In the genomic region with DNA sequence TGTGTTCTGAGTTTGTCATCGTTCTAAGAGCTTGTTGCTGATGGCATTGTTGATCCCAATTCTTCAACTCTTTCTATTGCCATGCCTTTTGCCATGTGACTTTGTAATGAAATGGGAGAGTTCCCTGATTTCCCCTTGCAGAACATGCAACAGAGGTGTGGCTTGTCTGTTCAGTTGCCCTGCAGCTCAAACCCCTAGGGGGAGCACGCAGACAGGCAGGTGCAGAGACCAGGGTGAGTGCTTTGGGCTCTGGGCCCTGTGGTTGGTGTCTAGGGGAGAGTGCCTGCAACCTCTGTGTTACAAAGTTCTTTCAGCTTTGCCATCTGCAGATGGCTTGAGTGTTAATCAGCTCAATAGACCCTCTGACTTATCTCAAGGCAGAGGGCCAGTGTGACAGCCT, we compare ENCODE assay signal across 9 cellular contexts.
A peak's percentile ranks its signal among the peaks of the same experiment; 100 is the strongest.
DNase-seq lines count a peak whose midpoint lies in the region; ATAC-seq, FAIRE-seq and TF ChIP-seq lines count a peak whose summit lies in the region.
"Had no signal": no experiment of that assay in that cellular context is flagged by ENCODE, and none has a peak within 500 bp of the region (broad histone marks: within the 10 kb centered on the region; RNA-seq: fewer than 3 reads in every experiment).

No MANE protein-coding gene starts in this region.

- H2AFZ ChIP-seq in hepatocyte = no peak overlapping the region

- H4K20me1 ChIP-seq in DOHH2 (ENCODE audit: control insufficient read depth, insufficient read depth, low read depth, low read length) = no peaks in the 10 kb centered on the region
- no peaks in the 10 kb centered on the region for H4K20me1 ChIP-seq in hepatocyte (ENCODE audit: insufficient read depth, poor library complexity, severe bottlenecking)

- H3K9me2 ChIP-seq in DOHH2 (replicated peaks; ENCODE audit: control insufficient read depth, low read length) (no peaks in the 10 kb centered on the region), hepatocyte (replicated peaks; ENCODE audit: insufficient read depth) (no peaks in the 10 kb centered on the region)

- H3K27me3 ChIP-seq in DOHH2 (ENCODE audit: control insufficient read depth, low read length) = no peaks in the 10 kb centered on the region
- no peaks in the 10 kb centered on the region for H3K27me3 ChIP-seq in hepatocyte

- H3K27ac ChIP-seq in DOHH2 (ENCODE audit: low read depth, low read length) (no peak overlapping the region), hepatocyte (no peak overlapping the region)

- no peak for FAIRE-seq in RCC 7860 (lab: Jason Lieb, UNC)

- H3K4me2 ChIP-seq in DOHH2 (ENCODE audit: low read length) (no peak overlapping the region), hepatocyte (no peak overlapping the region)

- H3K9me3 ChIP-seq in DOHH2 (ENCODE audit: control insufficient read depth, insufficient read depth, low read length) (no peaks in the 10 kb centered on the region), hepatocyte (ENCODE audit: low read depth) (no peaks in the 10 kb centered on the region)

- H3K79me2 ChIP-seq in DOHH2 (ENCODE audit: control insufficient read depth, low read length) = no peaks in the 10 kb centered on the region
- no peaks in the 10 kb centered on the region for H3K79me2 ChIP-seq in hepatocyte

- H3K36me3 ChIP-seq in DOHH2 (ENCODE audit: control insufficient read depth, low read length) (no peaks in the 10 kb centered on the region), hepatocyte (replicated peaks; ENCODE audit: insufficient read depth, low read depth) (no peaks in the 10 kb centered on the region)

- peak; percentile 69 for ATAC-seq in GM19328 (IDR thresholded peaks at IDR 0.05; ENCODE audit: unreplicated experiment)
- no peak for ATAC-seq in GM19035 (IDR thresholded peaks at IDR 0.05; ENCODE audit: unreplicated experiment)

- no peaks in the 10 kb centered on the region for H3K4me1 ChIP-seq in DOHH2 (ENCODE audit: control insufficient read depth, low read length)
- no peaks in the 10 kb centered on the region for H3K4me1 ChIP-seq in hepatocyte (ENCODE audit: insufficient read depth)

- H3F3A ChIP-seq in DOHH2 (ENCODE audit: control insufficient read depth, insufficient read depth) = no peaks in the 10 kb centered on the region

- 36% methylated on average over 2 of the region's 2 CpGs for WGBS in hepatocyte (ENCODE audit: low lambda C conversion rate, missing lambda C conversion rate)

- H3K4me3 ChIP-seq in DOHH2 (ENCODE audit: low read length) (no peak overlapping the region), hepatocyte (no peak overlapping the region)
- H3K4me3 ChIP-seq: dorsolateral prefrontal cortex had no signal

- TF ChIP-seq CTCF in DOHH2 (IDR thresholded peaks at IDR 0.05; ENCODE audit: low read depth, low read length, poor library complexity, severe bottlenecking) = peak; percentile 34
- TF ChIP-seq CTCF in hepatocyte (IDR thresholded peaks at IDR 0.05; ENCODE audit: poor library complexity) = no peak

- DNase-seq in NOMO-1 (lab: John Stamatoyannopoulos, UW; ENCODE audit: unreplicated experiment in 2 of 2) (peak; percentile 20 to 41), hepatocyte (ENCODE audit: low spot score) (peak; percentile 15), NCI-H1048 (lab: John Stamatoyannopoulos, UW) (no peak), EL (no peak), RCC 7860 (ENCODE audit: low spot score) (no peak)

Comparison
In these comparisons a context has a peak if more than half of its experiments do, and no peak if none do; other contexts are left out.
1. DNase-seq: peak in NOMO-1 (2 of 2) and hepatocyte (single experiment); none in NCI-H1048 (single experiment), EL (single experiment) and RCC 7860 (single experiment).